Comparison of ENCODE assay signal across 2 cellular contexts in the genomic region with DNA sequence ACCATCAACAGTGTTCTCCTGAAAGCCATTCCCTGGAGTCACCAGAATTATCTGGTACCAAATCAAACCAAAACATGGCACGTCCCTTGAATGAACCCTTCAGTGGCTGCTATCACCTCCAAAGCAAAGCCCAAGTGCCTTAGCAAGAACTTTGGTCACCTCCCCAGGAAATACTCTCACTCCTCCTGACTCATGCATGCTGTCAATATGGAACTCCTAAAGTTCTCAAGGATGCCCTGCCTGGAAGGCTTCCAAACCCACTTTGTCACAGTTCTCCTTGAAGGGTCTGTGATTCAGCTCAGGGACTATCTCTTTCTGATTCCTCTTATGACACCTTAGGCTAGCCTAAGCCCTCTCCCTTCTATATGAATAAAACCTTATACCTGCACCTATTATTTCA.
TF ChIP-seq lines count a peak whose summit lies in the region.

No MANE protein-coding gene starts in this region.

TF ChIP-seq in SK-N-SH, 30 proteins besides CTCF, POLR2A, EP300 and RAD21 (continued from another document and continues in another):
- TF ChIP-seq, protein P1, sequence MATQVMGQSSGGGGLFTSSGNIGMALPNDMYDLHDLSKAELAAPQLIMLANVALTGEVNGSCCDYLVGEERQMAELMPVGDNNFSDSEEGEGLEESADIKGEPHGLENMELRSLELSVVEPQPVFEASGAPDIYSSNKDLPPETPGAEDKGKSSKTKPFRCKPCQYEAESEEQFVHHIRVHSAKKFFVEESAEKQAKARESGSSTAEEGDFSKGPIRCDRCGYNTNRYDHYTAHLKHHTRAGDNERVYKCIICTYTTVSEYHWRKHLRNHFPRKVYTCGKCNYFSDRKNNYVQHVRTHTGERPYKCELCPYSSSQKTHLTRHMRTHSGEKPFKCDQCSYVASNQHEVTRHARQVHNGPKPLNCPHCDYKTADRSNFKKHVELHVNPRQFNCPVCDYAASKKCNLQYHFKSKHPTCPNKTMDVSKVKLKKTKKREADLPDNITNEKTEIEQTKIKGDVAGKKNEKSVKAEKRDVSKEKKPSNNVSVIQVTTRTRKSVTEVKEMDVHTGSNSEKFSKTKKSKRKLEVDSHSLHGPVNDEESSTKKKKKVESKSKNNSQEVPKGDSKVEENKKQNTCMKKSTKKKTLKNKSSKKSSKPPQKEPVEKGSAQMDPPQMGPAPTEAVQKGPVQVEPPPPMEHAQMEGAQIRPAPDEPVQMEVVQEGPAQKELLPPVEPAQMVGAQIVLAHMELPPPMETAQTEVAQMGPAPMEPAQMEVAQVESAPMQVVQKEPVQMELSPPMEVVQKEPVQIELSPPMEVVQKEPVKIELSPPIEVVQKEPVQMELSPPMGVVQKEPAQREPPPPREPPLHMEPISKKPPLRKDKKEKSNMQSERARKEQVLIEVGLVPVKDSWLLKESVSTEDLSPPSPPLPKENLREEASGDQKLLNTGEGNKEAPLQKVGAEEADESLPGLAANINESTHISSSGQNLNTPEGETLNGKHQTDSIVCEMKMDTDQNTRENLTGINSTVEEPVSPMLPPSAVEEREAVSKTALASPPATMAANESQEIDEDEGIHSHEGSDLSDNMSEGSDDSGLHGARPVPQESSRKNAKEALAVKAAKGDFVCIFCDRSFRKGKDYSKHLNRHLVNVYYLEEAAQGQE (IDR thresholded peaks at IDR 0.05; ENCODE audit: low read depth, low read length): no peak
- TF ChIP-seq YY1 (IDR thresholded peaks at IDR 0.05; ENCODE audit: low read depth): no peak
- TF ChIP-seq, protein P2, sequence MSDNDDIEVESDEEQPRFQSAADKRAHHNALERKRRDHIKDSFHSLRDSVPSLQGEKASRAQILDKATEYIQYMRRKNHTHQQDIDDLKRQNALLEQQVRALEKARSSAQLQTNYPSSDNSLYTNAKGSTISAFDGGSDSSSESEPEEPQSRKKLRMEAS (IDR thresholded peaks at IDR 0.05; ENCODE audit: low read depth): no peak
- no peak for TF ChIP-seq MXI1 (IDR thresholded peaks at IDR 0.05; ENCODE audit: low read depth, low read length)
- TF ChIP-seq FOXM1 (IDR thresholded peaks at IDR 0.05; ENCODE audit: low read depth): no peak
- TF ChIP-seq POLR2AphosphoS5 (IDR thresholded peaks at IDR 0.05; ENCODE audit: low read depth, low read length): no peak
- TF ChIP-seq, protein P3, sequence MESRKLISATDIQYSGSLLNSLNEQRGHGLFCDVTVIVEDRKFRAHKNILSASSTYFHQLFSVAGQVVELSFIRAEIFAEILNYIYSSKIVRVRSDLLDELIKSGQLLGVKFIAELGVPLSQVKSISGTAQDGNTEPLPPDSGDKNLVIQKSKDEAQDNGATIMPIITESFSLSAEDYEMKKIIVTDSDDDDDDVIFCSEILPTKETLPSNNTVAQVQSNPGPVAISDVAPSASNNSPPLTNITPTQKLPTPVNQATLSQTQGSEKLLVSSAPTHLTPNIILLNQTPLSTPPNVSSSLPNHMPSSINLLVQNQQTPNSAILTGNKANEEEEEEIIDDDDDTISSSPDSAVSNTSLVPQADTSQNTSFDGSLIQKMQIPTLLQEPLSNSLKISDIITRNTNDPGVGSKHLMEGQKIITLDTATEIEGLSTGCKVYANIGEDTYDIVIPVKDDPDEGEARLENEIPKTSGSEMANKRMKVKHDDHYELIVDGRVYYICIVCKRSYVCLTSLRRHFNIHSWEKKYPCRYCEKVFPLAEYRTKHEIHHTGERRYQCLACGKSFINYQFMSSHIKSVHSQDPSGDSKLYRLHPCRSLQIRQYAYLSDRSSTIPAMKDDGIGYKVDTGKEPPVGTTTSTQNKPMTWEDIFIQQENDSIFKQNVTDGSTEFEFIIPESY (IDR thresholded peaks at IDR 0.05; ENCODE audit: borderline replicate concordance, low read depth): no peak
- TF ChIP-seq ELF1 (IDR thresholded peaks at IDR 0.05): no peak
- peak; percentile 55; the same call in 1 of the 2 replicates for TF ChIP-seq RXRA (IDR thresholded peaks at IDR 0.05; ENCODE audit: borderline replicate concordance, low read depth)
- TF ChIP-seq NRF1 (IDR thresholded peaks at IDR 0.05; ENCODE audit: low read depth, low read length): no peak
- TF ChIP-seq, protein P4, sequence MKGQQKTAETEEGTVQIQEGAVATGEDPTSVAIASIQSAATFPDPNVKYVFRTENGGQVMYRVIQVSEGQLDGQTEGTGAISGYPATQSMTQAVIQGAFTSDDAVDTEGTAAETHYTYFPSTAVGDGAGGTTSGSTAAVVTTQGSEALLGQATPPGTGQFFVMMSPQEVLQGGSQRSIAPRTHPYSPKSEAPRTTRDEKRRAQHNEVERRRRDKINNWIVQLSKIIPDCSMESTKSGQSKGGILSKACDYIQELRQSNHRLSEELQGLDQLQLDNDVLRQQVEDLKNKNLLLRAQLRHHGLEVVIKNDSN (IDR thresholded peaks at IDR 0.05; ENCODE audit: borderline replicate concordance, low read depth): no peak
- TF ChIP-seq TEAD4 (IDR thresholded peaks at IDR 0.05; ENCODE audit: borderline replicate concordance, insufficient read depth): no peak
- peak; percentile 65 for TF ChIP-seq NFIC (IDR thresholded peaks at IDR 0.05; ENCODE audit: borderline replicate concordance)
- no peak for TF ChIP-seq RFX5 (IDR thresholded peaks at IDR 0.05; ENCODE audit: low read length)
- TF ChIP-seq SIN3A (IDR thresholded peaks at IDR 0.05; ENCODE audit: borderline replicate concordance, low read depth, low read length): no peak
- peak; percentile 56; the same call in 1 of the 2 replicates for TF ChIP-seq FOSL2 (IDR thresholded peaks at IDR 0.05; ENCODE audit: borderline replicate concordance, low read depth)
- no peak for TF ChIP-seq TAF1 (IDR thresholded peaks at IDR 0.05; ENCODE audit: borderline replicate concordance, low read depth, low read length)
- no peak for TF ChIP-seq CHD2 (IDR thresholded peaks at IDR 0.05; ENCODE audit: low read length, partially characterized antibody)
- 0 out of 2 replicates have a peak, but pooled peaks have one; percentile 21 for TF ChIP-seq JUND (IDR thresholded peaks at IDR 0.05)
- TF ChIP-seq, protein P5, sequence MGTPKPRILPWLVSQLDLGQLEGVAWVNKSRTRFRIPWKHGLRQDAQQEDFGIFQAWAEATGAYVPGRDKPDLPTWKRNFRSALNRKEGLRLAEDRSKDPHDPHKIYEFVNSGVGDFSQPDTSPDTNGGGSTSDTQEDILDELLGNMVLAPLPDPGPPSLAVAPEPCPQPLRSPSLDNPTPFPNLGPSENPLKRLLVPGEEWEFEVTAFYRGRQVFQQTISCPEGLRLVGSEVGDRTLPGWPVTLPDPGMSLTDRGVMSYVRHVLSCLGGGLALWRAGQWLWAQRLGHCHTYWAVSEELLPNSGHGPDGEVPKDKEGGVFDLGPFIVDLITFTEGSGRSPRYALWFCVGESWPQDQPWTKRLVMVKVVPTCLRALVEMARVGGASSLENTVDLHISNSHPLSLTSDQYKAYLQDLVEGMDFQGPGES (IDR thresholded peaks at IDR 0.05; ENCODE audit: low read depth, low read length): no peak
- TF ChIP-seq GATA2 (CRISPR knock-in tag; IDR thresholded peaks at IDR 0.05): no peak
- TF ChIP-seq FOXJ3 (CRISPR knock-in tag; IDR thresholded peaks at IDR 0.05): no peak
- no peak for TF ChIP-seq RCOR1 (IDR thresholded peaks at IDR 0.05; ENCODE audit: low read length)
- no peak for TF ChIP-seq SMC3 (IDR thresholded peaks at IDR 0.05; ENCODE audit: low read depth, low read length)
- no peak for TF ChIP-seq GABPA (IDR thresholded peaks at IDR 0.05; ENCODE audit: low read depth)

TF ChIP-seq in SK-N-SH treated with all-trans-retinoic acid at 6 μM for 48 hours, 23 proteins besides CTCF, POLR2A, EP300 and RAD21 (continued from another document):
- TF ChIP-seq, protein P6, sequence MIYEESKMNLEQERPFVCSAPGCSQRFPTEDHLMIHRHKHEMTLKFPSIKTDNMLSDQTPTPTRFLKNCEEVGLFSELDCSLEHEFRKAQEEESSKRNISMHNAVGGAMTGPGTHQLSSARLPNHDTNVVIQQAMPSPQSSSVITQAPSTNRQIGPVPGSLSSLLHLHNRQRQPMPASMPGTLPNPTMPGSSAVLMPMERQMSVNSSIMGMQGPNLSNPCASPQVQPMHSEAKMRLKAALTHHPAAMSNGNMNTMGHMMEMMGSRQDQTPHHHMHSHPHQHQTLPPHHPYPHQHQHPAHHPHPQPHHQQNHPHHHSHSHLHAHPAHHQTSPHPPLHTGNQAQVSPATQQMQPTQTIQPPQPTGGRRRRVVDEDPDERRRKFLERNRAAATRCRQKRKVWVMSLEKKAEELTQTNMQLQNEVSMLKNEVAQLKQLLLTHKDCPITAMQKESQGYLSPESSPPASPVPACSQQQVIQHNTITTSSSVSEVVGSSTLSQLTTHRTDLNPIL (CRISPR knock-in tag; IDR thresholded peaks at IDR 0.05; ENCODE audit: low read depth): no peak
- TF ChIP-seq ZNF8 (CRISPR knock-in tag; IDR thresholded peaks at IDR 0.05) (no peak), ZFP3 (CRISPR knock-in tag; IDR thresholded peaks at IDR 0.05) (no peak), ZFP30 (CRISPR knock-in tag; IDR thresholded peaks at IDR 0.05) (no peak), PPARA (CRISPR knock-in tag; IDR thresholded peaks at IDR 0.05; ENCODE audit: borderline replicate concordance) (no peak), TOX (CRISPR knock-in tag; IDR thresholded peaks at IDR 0.05; ENCODE audit: borderline replicate concordance) (no peak)
- TF ChIP-seq, protein P7, sequence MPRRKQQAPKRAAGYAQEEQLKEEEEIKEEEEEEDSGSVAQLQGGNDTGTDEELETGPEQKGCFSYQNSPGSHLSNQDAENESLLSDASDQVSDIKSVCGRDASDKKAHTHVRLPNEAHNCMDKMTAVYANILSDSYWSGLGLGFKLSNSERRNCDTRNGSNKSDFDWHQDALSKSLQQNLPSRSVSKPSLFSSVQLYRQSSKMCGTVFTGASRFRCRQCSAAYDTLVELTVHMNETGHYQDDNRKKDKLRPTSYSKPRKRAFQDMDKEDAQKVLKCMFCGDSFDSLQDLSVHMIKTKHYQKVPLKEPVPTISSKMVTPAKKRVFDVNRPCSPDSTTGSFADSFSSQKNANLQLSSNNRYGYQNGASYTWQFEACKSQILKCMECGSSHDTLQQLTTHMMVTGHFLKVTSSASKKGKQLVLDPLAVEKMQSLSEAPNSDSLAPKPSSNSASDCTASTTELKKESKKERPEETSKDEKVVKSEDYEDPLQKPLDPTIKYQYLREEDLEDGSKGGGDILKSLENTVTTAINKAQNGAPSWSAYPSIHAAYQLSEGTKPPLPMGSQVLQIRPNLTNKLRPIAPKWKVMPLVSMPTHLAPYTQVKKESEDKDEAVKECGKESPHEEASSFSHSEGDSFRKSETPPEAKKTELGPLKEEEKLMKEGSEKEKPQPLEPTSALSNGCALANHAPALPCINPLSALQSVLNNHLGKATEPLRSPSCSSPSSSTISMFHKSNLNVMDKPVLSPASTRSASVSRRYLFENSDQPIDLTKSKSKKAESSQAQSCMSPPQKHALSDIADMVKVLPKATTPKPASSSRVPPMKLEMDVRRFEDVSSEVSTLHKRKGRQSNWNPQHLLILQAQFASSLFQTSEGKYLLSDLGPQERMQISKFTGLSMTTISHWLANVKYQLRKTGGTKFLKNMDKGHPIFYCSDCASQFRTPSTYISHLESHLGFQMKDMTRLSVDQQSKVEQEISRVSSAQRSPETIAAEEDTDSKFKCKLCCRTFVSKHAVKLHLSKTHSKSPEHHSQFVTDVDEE (CRISPR knock-in tag; IDR thresholded peaks at IDR 0.05): no peak
